2 cellular contexts compared by ENCODE assay signal in genomic region chr3:134334901-134335280, GRCh38.
TF ChIP-seq lines count a peak whose summit lies in the region.

No MANE protein-coding gene starts in this region.

TF ChIP-seq in SK-N-SH, 30 proteins besides CTCF, POLR2A, EP300 and RAD21 (continued from another document):
- no peak for TF ChIP-seq REST (IDR thresholded peaks at IDR 0.05; ENCODE audit: low read depth, low read length)

TF ChIP-seq in SK-N-SH treated with all-trans-retinoic acid at 6 μM for 48 hours, 23 proteins besides CTCF, POLR2A, EP300 and RAD21 (continued from another document):
- no peak for TF ChIP-seq TSHZ2 (CRISPR knock-in tag; IDR thresholded peaks at IDR 0.05)
- TF ChIP-seq ZFP3 (CRISPR knock-in tag; IDR thresholded peaks at IDR 0.05): no peak
- TF ChIP-seq BACH2 (CRISPR knock-in tag; IDR thresholded peaks at IDR 0.05; ENCODE audit: borderline replicate concordance): no peak
